Comparison of ENCODE assay signal across 10 cellular contexts in the genomic region with DNA sequence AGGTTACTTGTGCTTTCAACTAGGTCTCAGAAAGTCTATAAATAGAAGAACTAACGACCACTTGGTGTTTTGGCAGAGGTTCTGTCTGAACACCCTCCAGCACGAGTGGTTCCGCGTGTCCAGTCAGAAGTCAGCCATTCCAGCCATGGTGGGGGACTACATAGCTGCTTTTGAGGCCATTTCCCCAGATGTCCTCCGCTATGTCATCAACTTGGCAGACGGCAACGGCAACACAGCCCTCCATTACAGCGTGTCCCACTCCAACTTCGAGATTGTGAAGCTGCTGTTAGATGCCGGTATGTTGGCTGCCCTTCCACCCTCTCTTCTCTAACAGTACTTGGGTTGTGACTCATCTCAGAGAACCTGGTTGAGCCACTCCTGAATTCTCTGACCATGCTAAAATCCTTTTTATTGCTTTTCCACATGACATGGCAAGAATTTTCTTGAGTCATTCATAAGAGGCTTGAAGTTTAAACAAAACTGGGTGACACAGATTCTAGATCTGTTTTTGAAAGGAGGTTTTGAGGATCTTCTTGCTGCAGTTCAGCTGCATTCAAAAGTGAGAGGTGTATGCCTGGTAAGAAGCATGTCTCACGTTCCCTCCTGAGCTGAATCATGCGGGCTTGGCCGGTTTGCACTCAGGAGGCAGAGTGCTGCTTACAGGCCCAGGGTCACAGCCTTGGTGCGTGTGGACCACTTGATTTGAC.
DNase-seq lines count a peak whose midpoint lies in the region; ATAC-seq and TF ChIP-seq lines count a peak whose summit lies in the region.
"Had no signal": no experiment of that assay in that cellular context is flagged by ENCODE, and none has a peak within 500 bp of the region (broad histone marks: within the 10 kb centered on the region; RNA-seq: fewer than 3 reads in every experiment).

No MANE protein-coding gene starts in this region.

- CTCF ChIA-PET in AG04450 (lab: Charles Lee) (interaction anchor here (1.1 to 1.4 kb wide), 4 partner anchors 20 to 125 kb away, joined by 3 to 4 read pairs (median 4); no protein-coding TSS in a partner anchor), PC-3 (lab: Charles Lee) (no interaction called here)

- no peaks in the 10 kb centered on the region for H3K9me2 ChIP-seq in PC-3 (replicated peaks; ENCODE audit: low read length)

- no peaks in the 10 kb centered on the region for H3K9me3 ChIP-seq in AG04450 (ENCODE audit: control insufficient read depth, insufficient read depth, low read length)
- H3K9me3 ChIP-seq in PC-3 (ENCODE audit: low read length): no peaks in the 10 kb centered on the region
- H3K9me3 ChIP-seq in esophagus squamous epithelium: no peaks in the 10 kb centered on the region

- POLR2A ChIA-PET in AG04450 (lab: Yijun Ruan, JAX): interaction anchor here (0.7 to 2.6 kb wide), 5 partner anchors 11 to 63 kb away, joined by 3 to 7 read pairs (median 3); no protein-coding TSS in a partner anchor
- POLR2A ChIA-PET in PC-3 (lab: Charles Lee; ENCODE audit: unreplicated experiment): no interaction called here

- TSS peak; percentile 78 for BruUV-seq in PC-3 (replicated peaks; lab: Mats Ljungman, UMichigan)

- H2AFZ ChIP-seq in PC-3 (ENCODE audit: low read length): peak overlapping the region; percentile 69

- H3K27me3 ChIP-seq in AG04450 (ENCODE audit: control insufficient read depth, insufficient read depth, low read length): no peaks in the 10 kb centered on the region
- H3K27me3 ChIP-seq in PC-3 (ENCODE audit: low read length): no peaks in the 10 kb centered on the region
- H3K27me3 ChIP-seq in esophagus squamous epithelium: no peaks in the 10 kb centered on the region

- peak overlapping the region; percentile 74 for H3K4me2 ChIP-seq in PC-3 (ENCODE audit: low read length)
- H3K4me2 ChIP-seq: KMS-11 had no signal

- H3F3A ChIP-seq in PC-3 (ENCODE audit: low read length, unreplicated experiment): peaks cover 7% of the 10 kb centered on the region

- H4K20me1 ChIP-seq in PC-3 (ENCODE audit: low read length): no peaks in the 10 kb centered on the region

- 46 to 52% methylated on average over 11 to 14 of the region's 14 CpGs for WGBS in esophagus squamous epithelium, 2 donors

- intact Hi-C loops in PC-3 (cut with micrococcal nuclease): loop anchor here (1.0 to 2.0 kb wide), 2 partner anchors 14 to 56 kb away; no protein-coding TSS in a partner anchor
- intact Hi-C loops in esophagus squamous epithelium (cut with DNase I): no loop called here

- H3K36me3 ChIP-seq in PC-3 (ENCODE audit: low read depth, low read length) (peaks cover 26% of the 10 kb centered on the region), esophagus squamous epithelium (peaks cover 40 to 96% (median 46%) of the 10 kb centered on the region in 3 donors)

- H3K79me2 ChIP-seq in PC-3 (ENCODE audit: low read length): no peaks in the 10 kb centered on the region

- H3K4me1 ChIP-seq in PC-3 (ENCODE audit: insufficient read depth, low read length) (peaks cover 34% of the 10 kb centered on the region), esophagus squamous epithelium (peaks cover 19 to 56% (median 28%) of the 10 kb centered on the region in 3 donors)

- no peak for TF ChIP-seq POLR2A in esophagus squamous epithelium (IDR thresholded peaks at IDR 0.05)

- peak overlapping the region; percentile 40 for H3K9ac ChIP-seq in PC-3 (ENCODE audit: low read length)
- H3K9ac ChIP-seq: KMS-11 had no signal

- ATAC-seq in PC-3 (peak; percentile 90), HG03460 (IDR thresholded peaks at IDR 0.05; ENCODE audit: unreplicated experiment) (no peak), GM19395 (IDR thresholded peaks at IDR 0.05; ENCODE audit: unreplicated experiment) (no peak)
- ATAC-seq: CD8-positive, alpha-beta T cell had no signal

- no peak for TF ChIP-seq CTCF in AG04450 (IDR thresholded peaks at IDR 0.05; ENCODE audit: low read depth, low read length)
- TF ChIP-seq CTCF in PC-3 (conservative IDR thresholded peaks at IDR 0.05; ENCODE audit: low read depth, low read length): no peak
- no peak for TF ChIP-seq CTCF in esophagus squamous epithelium (IDR thresholded peaks at IDR 0.05)

- peak overlapping the region; percentile 93 for H3K27ac ChIP-seq in AG04450 (ENCODE audit: low read depth, low read length)
- peak overlapping the region; percentile 94 for H3K27ac ChIP-seq in PC-3 (ENCODE audit: low read length)
- H3K27ac ChIP-seq in esophagus squamous epithelium: peak overlapping the region; percentile 79 to 88 (median 86)
- H3K27ac ChIP-seq: KMS-11 had no signal

- H3K4me3 ChIP-seq in AG04450 (ENCODE audit: low read depth, low read length): peak overlapping the region; percentile 31
- peak overlapping the region; percentile 26 for H3K4me3 ChIP-seq in PC-3 (ENCODE audit: low read length)
- H3K4me3 ChIP-seq in esophagus squamous epithelium: no peak overlapping the region

- peak; percentile 88 for DNase-seq in AG04450 (ENCODE audit: low read depth, low spot score)
- peak; percentile 94 for DNase-seq in PC-3
- DNase-seq in esophagus squamous epithelium (lab: John Stamatoyannopoulos, UW): no peak
- peak; percentile 39 for DNase-seq in occipital lobe (lab: John Stamatoyannopoulos, UW)
- DNase-seq in OCI-M2 (lab: John Stamatoyannopoulos, UW; ENCODE audit: unreplicated experiment): no peak
- no peak for DNase-seq in NCI-H1694 treated with DMSO at 0.1 percent for 48 hours (lab: John Stamatoyannopoulos, UW)
- DNase-seq: CD8-positive, alpha-beta T cell had no signal

Comparison
In these comparisons a context has a peak if more than half of its experiments do, and no peak if none do; other contexts are left out.
1. DNase-seq: peak in AG04450 (single experiment), PC-3 (single experiment) and occipital lobe (single experiment); none in esophagus squamous epithelium (single experiment), OCI-M2 (single experiment) and NCI-H1694 treated with DMSO at 0.1 percent for 48 hours (single experiment).
2. H3K4me3 ChIP-seq: peak in AG04450 (single experiment) and PC-3 (single experiment); none in esophagus squamous epithelium (0 of 4).
3. Peak in every context shown above with its lines, with median percentiles within 50 percentile points of each other: H3K27ac ChIP-seq.